ENCODE assay signal across 8 cellular contexts in genomic region chr10:121597504-121598241, GRCh38. TPM values are rescaled to one million over a fixed set of nuclear protein-coding genes. Genes with fewer than 3 reads are reported as not detected.
DNase-seq lines count a peak whose midpoint lies in the region; ATAC-seq and TF ChIP-seq lines count a peak whose summit lies in the region.
"Had no signal": no experiment of that assay in that cellular context is flagged by ENCODE, and none has a peak within 500 bp of the region (broad histone marks: within the 10 kb centered on the region; RNA-seq: fewer than 3 reads in every experiment).

No MANE protein-coding gene starts in this region.

- no peak for TF ChIP-seq POLR2A in HCT116 (IDR thresholded peaks at IDR 0.05; ENCODE audit: borderline replicate concordance, extremely low read depth, insufficient read depth, insufficient read length)

- in situ Hi-C loops in brain microvascular endothelial cell (cut with HindIII; ENCODE audit: low pct_ligation_motif_present, low sequenced_read_pairs), result no loop called here

- no peaks in the 10 kb centered on the region for H4K20me1 ChIP-seq in HCT116 (ENCODE audit: insufficient read depth)

- DNase-seq in HCT116 (ENCODE audit: low read depth, low spot score) (no peak), brain microvascular endothelial cell (no peak), left kidney (ENCODE audit: low read depth, low spot score) (peak; percentile 69), glomerular visceral epithelial cell (ENCODE audit: extremely low spot score) (no peak)
- DNase-seq in activated effector memory CD4-positive, alpha-beta T cell treated with anti-CD3 and anti-CD28 coated beads, Interleukin-2, amount 50 U/mL, for 16 hours, result no peak

- H3K4me3 ChIP-seq in HCT116 (replicated peaks in 1 of 2; ENCODE audit: low read depth in 1 of 2, low read length in 2 of 2) (peak overlapping the region; percentile 76 to 78), brain microvascular endothelial cell (ENCODE audit: low read depth, low read length) (peak overlapping the region; percentile 2)

- ATAC-seq in HCT116, result peak; percentile 21
- ATAC-seq in GM21528 (IDR thresholded peaks at IDR 0.05; ENCODE audit: low FRiP score, unreplicated experiment), result no peak

- BruUV-seq in HCT116 (replicated peaks; lab: Mats Ljungman, UMichigan), result no TSS peak

- POLR2A ChIA-PET in HCT116 (lab: Charles Lee), result no interaction called here

- H3K36me3 ChIP-seq in HCT116 (ENCODE audit: control insufficient read depth in 1 of 2, insufficient read depth in 2 of 2, low read length in 2 of 2) (no peaks in the 10 kb centered on the region), brain microvascular endothelial cell (replicated peaks) (no peaks in the 10 kb centered on the region)

- H2AFZ ChIP-seq in HCT116 (ENCODE audit: low read depth, low read length, poor library complexity, severe bottlenecking), result peak overlapping the region; percentile 23

- CTCF ChIA-PET in HCT116 (lab: Charles Lee), result no interaction called here

- H3K27me3 ChIP-seq in HCT116 (ENCODE audit: insufficient read depth, low read length) (no peaks in the 10 kb centered on the region), brain microvascular endothelial cell (replicated peaks) (peaks cover 26% of the 10 kb centered on the region)

- intact Hi-C loops in HCT116 (cut with micrococcal nuclease), result loop anchor here (5.0 kb wide), 1 partner anchor 270 kb away; no protein-coding TSS in a partner anchor

- H3K79me2 ChIP-seq in HCT116 (ENCODE audit: insufficient read depth, low read length), result no peaks in the 10 kb centered on the region

- peaks cover 5 to 17% of the 10 kb centered on the region in 2 experiments; a peak in 3 of 4 replicates for H3K4me1 ChIP-seq in HCT116 (ENCODE audit: control insufficient read depth in 1 of 2, insufficient read depth in 2 of 2, low read length in 2 of 2)

- peak overlapping the region; percentile 85 for H3K4me2 ChIP-seq in HCT116 (ENCODE audit: low read length)

- H3K9me2 ChIP-seq in HCT116 (ENCODE audit: insufficient read depth), result no peaks in the 10 kb centered on the region

- peak overlapping the region; percentile 65; the same call in 1 of the 2 replicates for H3K27ac ChIP-seq in HCT116 (ENCODE audit: low read depth, low read length)
- H3K27ac ChIP-seq in brain microvascular endothelial cell, result no peak overlapping the region
- peak overlapping the region; percentile 94 for H3K27ac ChIP-seq in temporal lobe (ENCODE audit: low read depth, low read length)
- H3K27ac ChIP-seq: HL-60 had no signal

- TF ChIP-seq RAD21 in HCT116 (IDR thresholded peaks at IDR 0.05; ENCODE audit: low read depth), result no peak

- H3K9ac ChIP-seq in HCT116 (ENCODE audit: low read length), result peak overlapping the region; percentile 67

- TF ChIP-seq CTCF in HCT116 (IDR thresholded peaks at IDR 0.05 in 2 of 3, conservative IDR thresholded peaks at IDR 0.05 in 1 of 3; ENCODE audit: borderline replicate concordance in 1 of 3, insufficient read depth in 1 of 3, low read depth in 2 of 3, low read length in 2 of 3) (no peak), brain microvascular endothelial cell (IDR thresholded peaks at IDR 0.05; ENCODE audit: low read depth, low read length, missing control alignments) (no peak)

- RAD21 ChIA-PET in HCT116 (lab: Charles Lee; ENCODE audit: low non-redundant PET in 1 of 2, low total read pairs in 2 of 2, uncharacterized antibody in 2 of 2, unreplicated experiment in 2 of 2), result no interaction called here

- no peaks in the 10 kb centered on the region for H3K9me3 ChIP-seq in HCT116 (ENCODE audit: control insufficient read depth in 1 of 2, insufficient read depth in 1 of 2, low read depth in 1 of 2, low read length in 2 of 2)

TF ChIP-seq in HCT116, 20 proteins besides CTCF, POLR2A, EP300 and RAD21:
- TF ChIP-seq ELF1 (IDR thresholded peaks at IDR 0.05; ENCODE audit: borderline replicate concordance, low read depth), result no peak
- TF ChIP-seq TCF7L2 (IDR thresholded peaks at IDR 0.05; ENCODE audit: borderline replicate concordance, extremely low read depth, insufficient read depth, insufficient read length), result no peak
- TF ChIP-seq JUND (IDR thresholded peaks at IDR 0.05), result no peak
- no peak for TF ChIP-seq REST (IDR thresholded peaks at IDR 0.05; ENCODE audit: low read depth)
- no peak for TF ChIP-seq ATF3 (IDR thresholded peaks at IDR 0.05)
- no peak for TF ChIP-seq CBX3 (IDR thresholded peaks at IDR 0.05; ENCODE audit: low read depth)
- no peak for TF ChIP-seq FOSL1 (IDR thresholded peaks at IDR 0.05; ENCODE audit: low read depth)
- no peak for TF ChIP-seq SIN3A (IDR thresholded peaks at IDR 0.05; ENCODE audit: low read depth)

RNA-seq across cellular contexts. Expression of gene FGFR2, which starts 0.6 kb away (rescaled TPM):
- total RNA-seq in HCT116 (2021; ENCODE audit: unreplicated experiment) (19.7 TPM), temporal lobe (46.7 TPM)
- 8.5 and 10.0 TPM in 2 replicates for polyA plus RNA-seq in HCT116 (2012)
